Comparison of ENCODE assay signal across 14 cellular contexts in the genomic region with DNA sequence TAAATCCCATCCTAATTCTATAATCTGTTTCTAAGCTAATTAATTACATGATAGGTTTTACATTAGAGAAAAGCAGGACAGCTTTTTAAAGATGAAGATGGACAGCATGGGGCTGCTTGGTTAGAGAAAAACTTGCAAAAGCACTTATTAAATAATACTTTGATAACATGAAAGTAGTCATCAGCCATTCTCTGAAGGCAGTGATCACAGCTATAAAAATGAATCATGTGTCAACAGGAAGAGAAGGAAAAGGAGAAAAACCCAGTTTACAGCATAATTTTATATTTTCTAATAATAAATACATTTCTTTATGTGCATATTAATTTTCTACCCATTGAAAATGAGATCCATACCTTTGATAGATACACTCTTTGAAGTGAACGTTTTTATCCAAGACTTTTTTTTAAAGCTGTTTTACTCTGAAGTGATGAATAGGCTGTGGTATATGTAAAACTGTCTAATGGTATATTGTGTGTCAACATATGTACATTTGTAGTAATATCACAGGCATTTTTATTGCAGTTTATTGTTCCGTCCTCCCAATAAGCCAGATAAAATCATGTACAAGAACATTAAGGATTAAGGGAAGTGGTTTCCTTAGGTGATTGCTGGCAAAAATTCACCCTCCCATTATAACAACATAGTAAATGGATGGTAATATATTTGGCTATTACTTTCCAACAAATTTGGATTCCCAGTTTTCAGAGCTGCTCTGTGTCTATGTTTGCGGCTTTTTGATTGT. TPM values are rescaled to one million over a fixed set of nuclear protein-coding genes. Genes with fewer than 3 reads are reported as not detected.
DNase-seq lines count a peak whose midpoint lies in the region; TF ChIP-seq lines count a peak whose summit lies in the region.
"Had no signal": no experiment of that assay in that cellular context is flagged by ENCODE, and none has a peak within 500 bp of the region (broad histone marks: within the 10 kb centered on the region; RNA-seq: fewer than 3 reads in every experiment).

No MANE protein-coding gene starts in this region.

- H3K27ac ChIP-seq in mesodermal cell (ENCODE audit: low read depth, low read length, severe bottlenecking) (no peak overlapping the region), ovary (no peak overlapping the region)

- H3K36me3 ChIP-seq in adipocyte (ENCODE audit: control insufficient read depth, insufficient read depth, low read length, severe bottlenecking) (peaks cover 3% of the 10 kb centered on the region), mesodermal cell (ENCODE audit: control insufficient read depth, insufficient read depth, low read length) (peaks cover 5% of the 10 kb centered on the region), ovary (no peaks in the 10 kb centered on the region)

- WGBS in mesodermal cell (ENCODE audit: insufficient coverage in 2 of 2), 2 experiments: no CpG with 5 or more reads among the region's 3 CpGs
- 84 to 89% (median 86%) methylated on average over 3 of the region's 3 CpGs for WGBS in ovary, 3 donors

- H3K9me3 ChIP-seq in adipocyte (ENCODE audit: control insufficient read depth, low read length): no peaks in the 10 kb centered on the region
- H3K9me3 ChIP-seq in mesodermal cell (ENCODE audit: control insufficient read depth, low read length): no peaks in the 10 kb centered on the region
- H3K9me3 ChIP-seq in ovary: no peaks in the 10 kb centered on the region
- H3K9me3 ChIP-seq: psoas muscle had no signal

- no peak for TF ChIP-seq POLR2A in ovary (IDR thresholded peaks at IDR 0.05)

- H3K4me1 ChIP-seq in adipocyte (ENCODE audit: control insufficient read depth, insufficient read depth, low read length) (peaks cover 19% of the 10 kb centered on the region), mesodermal cell (ENCODE audit: control insufficient read depth, insufficient read depth, low read length, poor library complexity, severe bottlenecking) (peaks cover 16% of the 10 kb centered on the region), ovary (ENCODE audit: insufficient read depth) (no peaks in the 10 kb centered on the region)

- H3K27ac Mint-ChIP-seq in type B pancreatic cell: peak overlapping the region; percentile 93
- H3K27ac Mint-ChIP-seq: activated T-cell treated with anti-CD3 and anti-CD28 coated beads, Interleukin-2, amount 50 U/mL, for 24 hours had no signal

- peaks cover 40% of the 10 kb centered on the region for H3K27me3 Mint-ChIP-seq in type B pancreatic cell

- H3K9me3 Mint-ChIP-seq in type B pancreatic cell: no peaks in the 10 kb centered on the region
- H3K9me3 Mint-ChIP-seq: activated T-cell treated with anti-CD3 and anti-CD28 coated beads, Interleukin-2, amount 50 U/mL, for 24 hours had no signal

- H3K36me3 Mint-ChIP-seq in type B pancreatic cell: peaks cover 19% of the 10 kb centered on the region

- no peak overlapping the region for H3K9ac ChIP-seq in adipocyte (ENCODE audit: low read length)

- H3K27me3 ChIP-seq in adipocyte (replicated peaks; ENCODE audit: control insufficient read depth, insufficient read depth, low read length): no peaks in the 10 kb centered on the region
- no peaks in the 10 kb centered on the region for H3K27me3 ChIP-seq in ovary

- peak overlapping the region; percentile 97 for H3K4me3 Mint-ChIP-seq in type B pancreatic cell

- H3K4me3 ChIP-seq in adipocyte (ENCODE audit: low read length) (peak overlapping the region; percentile 89), mesodermal cell (ENCODE audit: extremely low read depth, insufficient read depth, low read length, poor library complexity, severe bottlenecking) (peak overlapping the region; percentile 70), ovary (no peak overlapping the region)

- TF ChIP-seq CTCF in type B pancreatic cell (conservative IDR thresholded peaks at IDR 0.05) (no peak), ovary (IDR thresholded peaks at IDR 0.05) (no peak)

- H3K4me1 Mint-ChIP-seq in type B pancreatic cell (ENCODE audit: unreplicated experiment): peaks cover 18% of the 10 kb centered on the region

- TF ChIP-seq EP300 in ovary (IDR thresholded peaks at IDR 0.05): no peak

- DNase-seq in NCI-H82 (lab: John Stamatoyannopoulos, UW) (peak; percentile 59), NCI-H82 treated with DMSO at 0.1 percent for 48 hours (lab: John Stamatoyannopoulos, UW; ENCODE audit: unreplicated experiment) (no peak), adipocyte (ENCODE audit: low read depth) (no peak), type B pancreatic cell (ENCODE audit: extremely low spot score, unreplicated experiment) (no peak), ovary (no peak), HuH-7 (ENCODE audit: low spot score) (no peak), NCI-H2171 (lab: John Stamatoyannopoulos, UW) (no peak)
- DNase-seq: 8988T; activated T-cell treated with anti-CD3 and anti-CD28 coated beads, Interleukin-2, amount 50 U/mL, for 24 hours; aorta; NCI-H446; psoas muscle; Right ventricle myocardium superior had no signal

- intact Hi-C loops in ovary (cut with DNase I): no loop called here

RNA-seq across cellular contexts. Expression of gene KLF5, which starts 1.4 kb away (rescaled TPM):
- 7.0 TPM for polyA plus RNA-seq in mesodermal cell (2013, experiment 1 of 2)
- polyA plus RNA-seq in mesodermal cell (2013, experiment 2 of 2): 8.5 TPM
- 189 and 632 TPM in 2 replicates for total RNA-seq in type B pancreatic cell (ENCODE audit: low replicate concordance)
- total RNA-seq in ovary: 10 to 100 TPM in 1 of 7 donors, 1 to 10 TPM in 6; 2.1 to 45.7 (median 6.9) TPM
- polyA plus RNA-seq in ovary: 1 to 10 TPM; 2.5 to 9.8 TPM
